ENCODE assay signal across 21 cellular contexts in genomic region chr10:20995123-20995978, GRCh38.
A peak's percentile ranks its signal among the peaks of the same experiment; 100 is the strongest.
DNase-seq lines count a peak whose midpoint lies in the region; ATAC-seq and TF ChIP-seq lines count a peak whose summit lies in the region.
"Had no signal": no experiment of that assay in that cellular context is flagged by ENCODE, and none has a peak within 500 bp of the region (broad histone marks: within the 10 kb centered on the region; RNA-seq: fewer than 3 reads in every experiment).

No MANE protein-coding gene starts in this region.

- peaks cover 0 to 5% (median 0%) of the 10 kb centered on the region in 4 donors for H3K27me3 ChIP-seq in esophagus muscularis mucosa
- H3K27me3 ChIP-seq: body of pancreas, Peyer's patch had no signal

- intact Hi-C loops in Right ventricle myocardium inferior (cut with DNase I) (loop anchor here (5.0 kb wide), 1 partner anchor 103 kb away; no protein-coding TSS in a partner anchor), cardiac septum (cut with DNase I) (no loop called here), esophagus muscularis mucosa (cut with DNase I) (no loop called here)

- TF ChIP-seq POLR2A in esophagus muscularis mucosa (IDR thresholded peaks at IDR 0.05; ENCODE audit: low read depth): no peak

- peaks cover 0 to 8% (median 6%) of the 10 kb centered on the region in 4 donors for H3K4me1 ChIP-seq in esophagus muscularis mucosa
- H3K4me1 ChIP-seq: body of pancreas, Peyer's patch had no signal

- H3K27ac ChIP-seq in esophagus muscularis mucosa (replicated peaks in 1 of 4): no peak overlapping the region
- H3K27ac ChIP-seq: A549, body of pancreas, KMS-11, Peyer's patch, skin epidermis had no signal

- no peak for DNase-seq in Right ventricle myocardium inferior (ENCODE audit: missing footprints)
- DNase-seq in cardiac septum (ENCODE audit: low spot score): no peak
- DNase-seq in esophagus muscularis mucosa (ENCODE audit: extremely low spot score): peak; percentile 79
- DNase-seq in middle frontal gyrus (ENCODE audit: extremely low spot score, low spot score): peak; percentile 6
- no peak for DNase-seq in cortex of kidney (lab: John Stamatoyannopoulos, UW)
- DNase-seq in dedifferentiated amniotic fluid mesenchymal stem cell (ENCODE audit: extremely low spot score): no peak
- DNase-seq in cerebellar nuclear complex (lab: John Stamatoyannopoulos, UW): no peak
- DNase-seq in HuH-7 (ENCODE audit: low spot score): no peak
- DNase-seq: activated CD4-positive, CD25-positive, alpha-beta regulatory T cell; activated gamma-delta T cell treated with Interleukin-2 at 50 U/mL for 16 hours; body of pancreas; CD4-positive, CD25-positive, alpha-beta regulatory T cell; mammary epithelial cell; NCI-H1436 treated with DMSO at 0.1 percent for 48 hours; NCI-H524 treated with DMSO at 0.1 percent for 48 hours; Peyer's patch; trophoblast cell had no signal

- no peak overlapping the region for H3K4me3 ChIP-seq in esophagus muscularis mucosa
- H3K4me3 ChIP-seq: A549, body of pancreas, Peyer's patch, skin epidermis had no signal

- peak; percentile 37 for ATAC-seq in Right ventricle myocardium inferior
- ATAC-seq: A549; body of pancreas; stimulated activated effector memory CD8-positive, alpha-beta T cell treated with anti-CD3 and anti-CD28 coated beads, Interleukin-12 subunit alpha, Interleukin-12 subunit beta, amount 100 ng/mL, for 72 hours had no signal

- no peaks in the 10 kb centered on the region for H3K36me3 ChIP-seq in esophagus muscularis mucosa
- H3K36me3 ChIP-seq: Peyer's patch had no signal

- H3K9me3 ChIP-seq in esophagus muscularis mucosa: no peaks in the 10 kb centered on the region
- H3K9me3 ChIP-seq: A549, body of pancreas, Peyer's patch had no signal

- TF ChIP-seq EP300 in esophagus muscularis mucosa (IDR thresholded peaks at IDR 0.05): no peak

- no peak for TF ChIP-seq CTCF in esophagus muscularis mucosa (IDR thresholded peaks at IDR 0.05)

- 39% methylated on average over 14 of the region's 14 CpGs for WGBS in esophagus muscularis mucosa

Comparison
In these comparisons a context has a peak if more than half of its experiments do, and no peak if none do; other contexts are left out.
1. DNase-seq: peak in esophagus muscularis mucosa (single experiment) and middle frontal gyrus (single experiment); none in Right ventricle myocardium inferior (single experiment), cardiac septum (single experiment), cortex of kidney (single experiment), dedifferentiated amniotic fluid mesenchymal stem cell (single experiment), cerebellar nuclear complex (0 of 2) and HuH-7 (single experiment).